8 cellular contexts compared by ENCODE assay signal in the genomic region with DNA sequence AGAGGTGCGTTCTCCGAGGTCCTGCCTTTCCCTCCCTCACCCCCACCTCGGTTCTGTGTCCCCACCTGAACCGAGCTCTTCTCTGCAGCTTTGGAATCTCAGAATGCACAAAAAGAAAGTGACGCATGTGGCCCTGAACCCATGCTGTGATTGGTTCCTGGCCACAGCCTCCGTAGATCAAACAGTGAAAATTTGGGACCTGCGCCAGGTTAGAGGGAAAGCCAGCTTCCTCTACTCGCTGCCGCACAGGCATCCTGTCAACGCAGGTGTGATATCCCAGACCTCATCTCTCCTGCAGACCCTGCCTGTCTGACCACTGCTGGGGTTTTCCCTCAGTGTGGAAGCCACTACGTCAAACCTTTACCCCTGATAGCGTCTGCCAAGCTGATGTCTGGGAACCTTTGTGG. TPM values are rescaled to one million over a fixed set of nuclear protein-coding genes. Genes with fewer than 3 reads are reported as not detected.
DNase-seq lines count a peak whose midpoint lies in the region; ATAC-seq, FAIRE-seq and TF ChIP-seq lines count a peak whose summit lies in the region.

No MANE protein-coding gene starts in this region.

- DNase-seq in NCI-H2081 treated with DMSO at 0.1 percent for 48 hours (lab: John Stamatoyannopoulos, UW): peak; percentile 75
- DNase-seq in activated T-cell treated with anti-CD3 and anti-CD28 coated beads, Interleukin-2, amount 50 U/mL, for 1 hour: peak; percentile 69
- peak; percentile 23 for DNase-seq in fibroblast of villous mesenchyme (ENCODE audit: low read depth)
- DNase-seq in stimulated activated effector memory CD8-positive, alpha-beta T cell treated with anti-CD3 and anti-CD28 coated beads, Interleukin-12 subunit alpha, Interleukin-12 subunit beta, amount 100 ng/mL, for 72 hours (ENCODE audit: low spot score in 2 of 2): no peak
- no peak for DNase-seq in SKM-1 treated with dmso at 0.1 percent for 144 hours (lab: John Stamatoyannopoulos, UW; ENCODE audit: unreplicated experiment)
- no peak for DNase-seq in RCC 7860 (ENCODE audit: low spot score)

- no peak overlapping the region for H3K4me3 ChIP-seq in fibroblast of villous mesenchyme (ENCODE audit: low read depth, low read length)

- ATAC-seq in stimulated activated effector memory CD8-positive, alpha-beta T cell treated with anti-CD3 and anti-CD28 coated beads, Interleukin-12 subunit alpha, Interleukin-12 subunit beta, amount 100 ng/mL, for 72 hours: peak; percentile 50
- ATAC-seq in HG03039 (IDR thresholded peaks at IDR 0.05; ENCODE audit: unreplicated experiment): no peak
- ATAC-seq in HG03442 (IDR thresholded peaks at IDR 0.05; ENCODE audit: unreplicated experiment): no peak

- TF ChIP-seq CTCF in fibroblast of villous mesenchyme (IDR thresholded peaks at IDR 0.05; ENCODE audit: insufficient read depth, low read depth, low read length): no peak

- H3K9me3 Mint-ChIP-seq in stimulated activated effector memory CD8-positive, alpha-beta T cell treated with anti-CD3 and anti-CD28 coated beads, Interleukin-12 subunit alpha, Interleukin-12 subunit beta, amount 100 ng/mL, for 72 hours: no peaks in the 10 kb centered on the region

- H3K36me3 Mint-ChIP-seq in stimulated activated effector memory CD8-positive, alpha-beta T cell treated with anti-CD3 and anti-CD28 coated beads, Interleukin-12 subunit alpha, Interleukin-12 subunit beta, amount 100 ng/mL, for 72 hours: peaks cover 100% of the 10 kb centered on the region

- H3K4me3 Mint-ChIP-seq in stimulated activated effector memory CD8-positive, alpha-beta T cell treated with anti-CD3 and anti-CD28 coated beads, Interleukin-12 subunit alpha, Interleukin-12 subunit beta, amount 100 ng/mL, for 72 hours: no peak overlapping the region

- H3K4me1 Mint-ChIP-seq in stimulated activated effector memory CD8-positive, alpha-beta T cell treated with anti-CD3 and anti-CD28 coated beads, Interleukin-12 subunit alpha, Interleukin-12 subunit beta, amount 100 ng/mL, for 72 hours: peaks cover 32% of the 10 kb centered on the region

- FAIRE-seq in RCC 7860 (lab: Jason Lieb, UNC): no peak

- peak overlapping the region; percentile 76 for H3K27ac Mint-ChIP-seq in stimulated activated effector memory CD8-positive, alpha-beta T cell treated with anti-CD3 and anti-CD28 coated beads, Interleukin-12 subunit alpha, Interleukin-12 subunit beta, amount 100 ng/mL, for 72 hours

RNA-seq across cellular contexts. Expression of a gene that starts 13.9 kb away (rescaled TPM):
- total RNA-seq in fibroblast of villous mesenchyme: 35.4 and 39.0 TPM in 2 replicates

RNA-seq across cellular contexts. Expression of a gene that starts 19.9 kb away (rescaled TPM):
- total RNA-seq in fibroblast of villous mesenchyme: 37.7 and 47.1 TPM in 2 replicates

RNA-seq across cellular contexts. Expression of a gene that starts 23.1 kb away (rescaled TPM):
- 16.8 and 39.3 TPM in 2 replicates for total RNA-seq in fibroblast of villous mesenchyme

RNA-seq across cellular contexts. Expression of a gene that starts 35.3 kb away (rescaled TPM):
- total RNA-seq in fibroblast of villous mesenchyme: 20.3 and 27.2 TPM in 2 replicates

RNA-seq across cellular contexts. Expression of a gene that starts 48.4 kb away (rescaled TPM):
- 26.7 and 39.3 TPM in 2 replicates for total RNA-seq in fibroblast of villous mesenchyme

Comparison
In these comparisons a context has a peak if more than half of its experiments do, and no peak if none do; other contexts are left out.
1. DNase-seq: peak in NCI-H2081 treated with DMSO at 0.1 percent for 48 hours (single experiment), activated T-cell treated with anti-CD3 and anti-CD28 coated beads, Interleukin-2, amount 50 U/mL, for 1 hour (single experiment) and fibroblast of villous mesenchyme (single experiment); none in stimulated activated effector memory CD8-positive, alpha-beta T cell treated with anti-CD3 and anti-CD28 coated beads, Interleukin-12 subunit alpha, Interleukin-12 subunit beta, amount 100 ng/mL, for 72 hours (0 of 2), SKM-1 treated with dmso at 0.1 percent for 144 hours (single experiment) and RCC 7860 (single experiment).